In the genomic region with DNA sequence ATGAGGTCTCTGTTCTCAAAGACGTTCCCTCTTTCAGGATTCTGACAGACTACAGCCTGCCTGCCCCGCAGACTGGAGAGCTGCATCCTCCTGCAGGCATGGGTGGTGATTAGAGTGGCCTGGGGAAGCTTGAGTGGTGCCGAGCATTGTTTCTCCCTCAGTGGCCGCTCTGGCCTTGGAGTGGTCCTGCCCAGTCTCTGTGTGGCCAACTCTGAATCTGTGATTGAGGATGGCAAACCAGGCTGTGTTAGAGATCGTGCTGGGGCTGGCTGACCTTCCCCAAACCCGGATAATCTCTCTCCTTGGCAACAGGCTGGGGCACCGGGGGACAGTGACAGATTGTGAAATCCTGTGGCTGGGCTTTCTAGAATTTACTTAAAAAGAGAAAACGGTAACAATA, we compare ENCODE assay signal across 1 cellular context.
TF ChIP-seq lines count a peak whose summit lies in the region.

No MANE protein-coding gene starts in this region.

TF ChIP-seq in GM23338, 12 proteins besides CTCF, POLR2A, EP300 and RAD21 (continued from another document):
- TF ChIP-seq NANOG (IDR thresholded peaks at IDR 0.05; ENCODE audit: borderline replicate concordance) (no peak), CREB1 (CRISPR knock-in tag; IDR thresholded peaks at IDR 0.05; ENCODE audit: low read depth) (no peak), POLR2AphosphoS5 (IDR thresholded peaks at IDR 0.05; ENCODE audit: low read depth) (no peak), JUNB (IDR thresholded peaks at IDR 0.05; ENCODE audit: unreplicated experiment) (no peak), ZNF114 (CRISPR knock-in tag; IDR thresholded peaks at IDR 0.05) (no peak), STAT1 (IDR thresholded peaks at IDR 0.05; ENCODE audit: unreplicated experiment) (no peak)
- TF ChIP-seq, protein P1, sequence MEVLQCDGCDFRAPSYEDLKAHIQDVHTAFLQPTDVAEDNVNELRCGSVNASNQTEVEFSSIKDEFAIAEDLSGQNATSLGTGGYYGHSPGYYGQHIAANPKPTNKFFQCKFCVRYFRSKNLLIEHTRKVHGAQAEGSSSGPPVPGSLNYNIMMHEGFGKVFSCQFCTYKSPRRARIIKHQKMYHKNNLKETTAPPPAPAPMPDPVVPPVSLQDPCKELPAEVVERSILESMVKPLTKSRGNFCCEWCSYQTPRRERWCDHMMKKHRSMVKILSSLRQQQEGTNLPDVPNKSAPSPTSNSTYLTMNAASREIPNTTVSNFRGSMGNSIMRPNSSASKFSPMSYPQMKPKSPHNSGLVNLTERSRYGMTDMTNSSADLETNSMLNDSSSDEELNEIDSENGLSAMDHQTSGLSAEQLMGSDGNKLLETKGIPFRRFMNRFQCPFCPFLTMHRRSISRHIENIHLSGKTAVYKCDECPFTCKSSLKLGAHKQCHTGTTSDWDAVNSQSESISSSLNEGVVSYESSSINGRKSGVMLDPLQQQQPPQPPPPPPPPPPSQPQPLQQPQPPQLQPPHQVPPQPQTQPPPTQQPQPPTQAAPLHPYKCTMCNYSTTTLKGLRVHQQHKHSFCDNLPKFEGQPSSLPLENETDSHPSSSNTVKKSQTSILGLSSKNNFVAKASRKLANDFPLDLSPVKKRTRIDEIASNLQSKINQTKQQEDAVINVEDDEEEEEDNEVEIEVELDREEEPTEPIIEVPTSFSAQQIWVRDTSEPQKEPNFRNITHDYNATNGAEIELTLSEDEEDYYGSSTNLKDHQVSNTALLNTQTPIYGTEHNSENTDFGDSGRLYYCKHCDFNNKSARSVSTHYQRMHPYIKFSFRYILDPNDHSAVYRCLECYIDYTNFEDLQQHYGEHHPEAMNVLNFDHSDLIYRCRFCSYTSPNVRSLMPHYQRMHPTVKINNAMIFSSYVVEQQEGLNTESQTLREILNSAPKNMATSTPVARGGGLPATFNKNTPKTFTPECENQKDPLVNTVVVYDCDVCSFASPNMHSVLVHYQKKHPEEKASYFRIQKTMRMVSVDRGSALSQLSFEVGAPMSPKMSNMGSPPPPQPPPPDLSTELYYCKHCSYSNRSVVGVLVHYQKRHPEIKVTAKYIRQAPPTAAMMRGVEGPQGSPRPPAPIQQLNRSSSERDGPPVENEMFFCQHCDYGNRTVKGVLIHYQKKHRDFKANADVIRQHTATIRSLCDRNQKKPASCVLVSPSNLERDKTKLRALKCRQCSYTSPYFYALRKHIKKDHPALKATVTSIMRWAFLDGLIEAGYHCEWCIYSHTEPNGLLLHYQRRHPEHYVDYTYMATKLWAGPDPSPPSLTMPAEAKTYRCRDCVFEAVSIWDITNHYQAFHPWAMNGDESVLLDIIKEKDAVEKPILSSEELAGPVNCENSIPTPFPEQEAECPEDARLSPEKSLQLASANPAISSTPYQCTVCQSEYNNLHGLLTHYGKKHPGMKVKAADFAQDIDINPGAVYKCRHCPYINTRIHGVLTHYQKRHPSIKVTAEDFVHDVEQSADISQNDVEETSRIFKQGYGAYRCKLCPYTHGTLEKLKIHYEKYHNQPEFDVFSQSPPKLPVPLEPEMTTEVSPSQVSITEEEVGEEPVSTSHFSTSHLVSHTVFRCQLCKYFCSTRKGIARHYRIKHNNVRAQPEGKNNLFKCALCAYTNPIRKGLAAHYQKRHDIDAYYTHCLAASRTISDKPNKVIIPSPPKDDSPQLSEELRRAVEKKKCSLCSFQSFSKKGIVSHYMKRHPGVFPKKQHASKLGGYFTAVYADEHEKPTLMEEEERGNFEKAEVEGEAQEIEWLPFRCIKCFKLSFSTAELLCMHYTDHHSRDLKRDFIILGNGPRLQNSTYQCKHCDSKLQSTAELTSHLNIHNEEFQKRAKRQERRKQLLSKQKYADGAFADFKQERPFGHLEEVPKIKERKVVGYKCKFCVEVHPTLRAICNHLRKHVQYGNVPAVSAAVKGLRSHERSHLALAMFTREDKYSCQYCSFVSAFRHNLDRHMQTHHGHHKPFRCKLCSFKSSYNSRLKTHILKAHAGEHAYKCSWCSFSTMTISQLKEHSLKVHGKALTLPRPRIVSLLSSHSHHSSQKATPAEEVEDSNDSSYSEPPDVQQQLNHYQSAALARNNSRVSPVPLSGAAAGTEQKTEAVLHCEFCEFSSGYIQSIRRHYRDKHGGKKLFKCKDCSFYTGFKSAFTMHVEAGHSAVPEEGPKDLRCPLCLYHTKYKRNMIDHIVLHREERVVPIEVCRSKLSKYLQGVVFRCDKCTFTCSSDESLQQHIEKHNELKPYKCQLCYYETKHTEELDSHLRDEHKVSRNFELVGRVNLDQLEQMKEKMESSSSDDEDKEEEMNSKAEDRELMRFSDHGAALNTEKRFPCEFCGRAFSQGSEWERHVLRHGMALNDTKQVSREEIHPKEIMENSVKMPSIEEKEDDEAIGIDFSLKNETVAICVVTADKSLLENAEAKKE (CRISPR knock-in tag; IDR thresholded peaks at IDR 0.05): no peak
- TF ChIP-seq, protein P2, sequence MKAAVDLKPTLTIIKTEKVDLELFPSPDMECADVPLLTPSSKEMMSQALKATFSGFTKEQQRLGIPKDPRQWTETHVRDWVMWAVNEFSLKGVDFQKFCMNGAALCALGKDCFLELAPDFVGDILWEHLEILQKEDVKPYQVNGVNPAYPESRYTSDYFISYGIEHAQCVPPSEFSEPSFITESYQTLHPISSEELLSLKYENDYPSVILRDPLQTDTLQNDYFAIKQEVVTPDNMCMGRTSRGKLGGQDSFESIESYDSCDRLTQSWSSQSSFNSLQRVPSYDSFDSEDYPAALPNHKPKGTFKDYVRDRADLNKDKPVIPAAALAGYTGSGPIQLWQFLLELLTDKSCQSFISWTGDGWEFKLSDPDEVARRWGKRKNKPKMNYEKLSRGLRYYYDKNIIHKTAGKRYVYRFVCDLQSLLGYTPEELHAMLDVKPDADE (IDR thresholded peaks at IDR 0.05): no peak
